In the genomic region with DNA sequence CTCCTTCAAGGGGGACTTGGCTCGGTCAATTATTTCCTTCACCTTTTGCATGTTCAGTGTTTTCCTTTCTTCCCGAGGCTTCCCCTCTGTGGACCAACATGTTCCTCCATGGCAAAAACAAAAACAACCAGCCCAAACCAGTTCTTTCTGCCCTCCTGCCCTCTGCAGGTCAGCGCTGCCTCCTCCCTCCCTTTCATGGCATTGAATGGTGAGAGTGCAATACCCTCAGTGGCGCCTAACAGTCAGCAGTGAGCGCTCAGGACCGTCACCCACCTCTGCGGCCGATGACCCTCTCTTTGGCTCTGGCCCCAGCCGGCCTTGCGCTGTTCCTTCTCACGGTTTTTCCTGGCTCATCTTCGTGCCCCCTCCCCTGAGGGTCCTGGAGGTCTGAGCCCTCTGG, we compare ENCODE assay signal across 31 cellular contexts.
"Had no signal": no experiment of that assay in that cellular context is flagged by ENCODE, and none has a peak within 500 bp of the region (broad histone marks: within the 10 kb centered on the region; RNA-seq: fewer than 3 reads in every experiment).

No MANE protein-coding gene starts in this region.

- H3K4me1 Mint-ChIP-seq: natural killer cell; stimulated activated memory B cell treated with anti-CD40 and anti-IgM and Interleukin-4, amounts not matched to agents 10 μg/mL and 1 μg/mL and 100 μg/mL, for 72 hours had no signal

- H3K4me3 ChIP-seq: ascending aorta, coronary artery, dorsolateral prefrontal cortex, pancreas, prostate gland, sigmoid colon, upper lobe of right lung had no signal

- H3K9me3 Mint-ChIP-seq: activated naive CD4-positive, alpha-beta T cell treated with anti-CD3 and anti-CD28 coated beads for 36 hours; activated naive CD8-positive, alpha-beta T cell treated with anti-CD3 and anti-CD28 coated beads, Interleukin-2, amount 10 ng/mL, durations not matched to agents 7 days and 5 days; natural killer cell; stimulated activated memory B cell treated with anti-CD40 and anti-IgM and Interleukin-4, amounts not matched to agents 10 μg/mL and 1 μg/mL and 100 μg/mL, for 72 hours; stimulated activated naive CD8-positive, alpha-beta T cell treated with anti-CD3 and anti-CD28 coated beads, Interleukin-15, amount 100 ng/mL, for 72 hours had no signal

- H3K27ac ChIP-seq: ascending aorta, brain microvascular endothelial cell, coronary artery, dorsolateral prefrontal cortex, pancreas, prostate gland, sigmoid colon, upper lobe of right lung had no signal

- H3K9me3 ChIP-seq: ascending aorta, pancreas, prostate gland, sigmoid colon, upper lobe of right lung had no signal

- H3K36me3 Mint-ChIP-seq: natural killer cell; stimulated activated memory B cell treated with anti-CD40 and anti-IgM and Interleukin-4, amounts not matched to agents 10 μg/mL and 1 μg/mL and 100 μg/mL, for 72 hours had no signal

- H3K36me3 ChIP-seq: ascending aorta, brain microvascular endothelial cell, pancreas, prostate gland, sigmoid colon, upper lobe of right lung had no signal

- H3K27me3 Mint-ChIP-seq: activated naive CD8-positive, alpha-beta T cell treated with anti-CD3 and anti-CD28 coated beads, Interleukin-2, amount 10 ng/mL, durations not matched to agents 7 days and 5 days; stimulated activated memory B cell treated with anti-CD40 and anti-IgM and Interleukin-4, amounts not matched to agents 10 μg/mL and 1 μg/mL and 100 μg/mL, for 72 hours; stimulated activated naive CD8-positive, alpha-beta T cell treated with anti-CD3 and anti-CD28 coated beads, Interleukin-15, amount 100 ng/mL, for 72 hours had no signal

- H3K27me3 ChIP-seq: ascending aorta, brain microvascular endothelial cell, dorsolateral prefrontal cortex, pancreas, sigmoid colon, upper lobe of right lung had no signal

- ATAC-seq: left cardiac atrium; natural killer cell; pancreas; stimulated activated memory B cell treated with anti-CD40 and anti-IgM and Interleukin-4, amounts not matched to agents 10 μg/mL and 1 μg/mL and 100 μg/mL, for 72 hours; stimulated activated naive CD8-positive, alpha-beta T cell treated with anti-CD3 and anti-CD28 coated beads, Interleukin-15, amount 100 ng/mL, for 72 hours; upper lobe of right lung had no signal

- H3K4me1 ChIP-seq: ascending aorta, pancreas, prostate gland, sigmoid colon, upper lobe of right lung had no signal

- FAIRE-seq: keratinocyte, pancreas, small intestine had no signal

- H3K27ac Mint-ChIP-seq: activated naive CD4-positive, alpha-beta T cell treated with anti-CD3 and anti-CD28 coated beads for 36 hours; activated naive CD8-positive, alpha-beta T cell treated with anti-CD3 and anti-CD28 coated beads, Interleukin-2, amount 10 ng/mL, durations not matched to agents 7 days and 5 days; natural killer cell; stimulated activated memory B cell treated with anti-CD40 and anti-IgM and Interleukin-4, amounts not matched to agents 10 μg/mL and 1 μg/mL and 100 μg/mL, for 72 hours; stimulated activated naive CD8-positive, alpha-beta T cell treated with anti-CD3 and anti-CD28 coated beads, Interleukin-15, amount 100 ng/mL, for 72 hours had no signal

- H3K4me3 Mint-ChIP-seq: activated naive CD4-positive, alpha-beta T cell treated with anti-CD3 and anti-CD28 coated beads for 36 hours; activated naive CD8-positive, alpha-beta T cell treated with anti-CD3 and anti-CD28 coated beads, Interleukin-2, amount 10 ng/mL, durations not matched to agents 7 days and 5 days; natural killer cell; stimulated activated memory B cell treated with anti-CD40 and anti-IgM and Interleukin-4, amounts not matched to agents 10 μg/mL and 1 μg/mL and 100 μg/mL, for 72 hours; stimulated activated naive CD8-positive, alpha-beta T cell treated with anti-CD3 and anti-CD28 coated beads, Interleukin-15, amount 100 ng/mL, for 72 hours had no signal

- DNase-seq: activated CD4-positive, alpha-beta T cell treated with anti-CD3 and anti-CD28 coated beads for 4 hours; activated CD4-positive, alpha-beta T cell treated with anti-CD3 and anti-CD28 coated beads, Interleukin-2, amount 50 U/mL, for 4 hours; activated effector memory CD4-positive, alpha-beta T cell treated with Interleukin-2 at 50 U/mL for 16 hours; activated naive CD4-positive, alpha-beta T cell treated with anti-CD3 and anti-CD28 coated beads for 36 hours; activated naive CD8-positive, alpha-beta T cell treated with anti-CD3 and anti-CD28 coated beads, Interleukin-2, amount 10 ng/mL, durations not matched to agents 7 days and 5 days; activated T-cell treated with anti-CD3 and anti-CD28 coated beads for 4 hours; brain microvascular endothelial cell; dorsolateral prefrontal cortex; effector memory CD4-positive, alpha-beta T cell; erythroblast; head of caudate nucleus; hypothalamus; left cardiac atrium; mammary epithelial cell; midbrain; natural killer cell; pancreas; retina; sigmoid colon; small intestine; stimulated activated CD4-positive, alpha-beta T cell treated with anti-CD3 and anti-CD28 coated beads, Interleukin-1b, Interleukin-23, amount 100 ng/mL, for 48 hours; stimulated activated CD4-positive, alpha-beta T cell treated with anti-CD3 and anti-CD28 coated beads, Interleukin-4, amount 100 ng/mL, for 4 hours; stimulated activated CD8-positive, alpha-beta memory T cell treated with anti-CD3 and anti-CD28 coated beads, Interleukin-4, amount 100 ng/mL, for 48 hours; stimulated activated naive CD8-positive, alpha-beta T cell treated with anti-CD3 and anti-CD28 coated beads, Interleukin-15, amount 100 ng/mL, for 72 hours; substantia nigra; upper lobe of right lung had no signal
